Comparison of ENCODE assay signal across 8 cellular contexts in the genomic region with DNA sequence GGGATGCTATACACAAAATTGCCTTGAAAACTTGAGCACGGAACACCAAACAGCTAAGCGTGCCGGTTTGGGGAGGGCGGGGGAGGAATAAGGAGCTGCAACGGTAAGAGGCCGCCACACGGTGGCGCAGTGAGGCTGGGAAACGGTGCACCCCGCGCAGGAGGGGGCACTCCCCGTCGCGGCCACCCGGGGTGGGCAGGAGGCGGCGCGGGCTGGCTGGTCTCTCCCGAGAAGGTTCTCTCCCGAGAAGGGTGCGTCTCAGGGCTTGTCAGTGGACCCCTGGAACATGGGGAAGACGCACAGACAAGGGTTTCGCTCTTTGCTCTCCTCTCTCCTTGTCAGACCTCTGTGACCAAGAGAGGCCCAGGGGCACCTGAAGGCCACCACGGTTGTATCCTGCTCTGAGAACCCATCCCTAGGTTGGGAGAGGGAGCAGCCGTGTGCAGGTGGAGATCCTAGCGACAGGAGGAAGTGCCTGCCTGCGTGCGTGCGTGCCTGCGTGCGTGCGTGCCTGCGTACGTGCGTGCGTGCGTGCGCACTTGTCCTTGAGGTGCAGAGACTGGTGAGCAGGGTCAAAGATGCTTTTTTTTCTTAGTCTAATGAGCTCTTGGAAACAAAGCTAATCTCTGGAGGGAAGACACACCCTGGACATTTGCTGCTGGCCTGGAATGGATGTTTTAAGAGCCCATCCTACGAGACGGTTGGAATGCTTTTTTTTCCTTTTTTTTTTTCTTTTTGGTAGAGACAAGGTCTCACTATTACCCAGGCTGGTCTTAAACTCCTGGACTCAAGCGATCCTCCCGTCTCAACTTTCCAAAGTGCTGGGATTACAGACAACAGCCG. TPM values are rescaled to one million over a fixed set of nuclear protein-coding genes. Genes with fewer than 3 reads are reported as not detected.
DNase-seq lines count a peak whose midpoint lies in the region; ATAC-seq and TF ChIP-seq lines count a peak whose summit lies in the region.

No MANE protein-coding gene starts in this region.

- peak; percentile 19 for DNase-seq in Caki2 (ENCODE audit: low read depth)
- peak; percentile 81 for DNase-seq in OCI-M1 (lab: John Stamatoyannopoulos, UW)
- peak; percentile 75 to 80 for DNase-seq in activated T-cell treated with anti-CD3 and anti-CD28 coated beads, Interleukin-2, amount 50 U/mL, for 72 hours
- peak in 1 of 2 donors; percentile 56 for DNase-seq in fibroblast of lung (ENCODE audit: low read depth in 2 of 2)
- peak; percentile 77 for DNase-seq in neural progenitor cell (ENCODE audit: low spot score)

- H3K4me2 ChIP-seq in fibroblast of lung (ENCODE audit: extremely low read depth, insufficient read depth, low read length) (peak overlapping the region; percentile 72), neural progenitor cell (peak overlapping the region; percentile 64)

- H3K4me1 Mint-ChIP-seq in activated T-cell treated with anti-CD3 and anti-CD28 coated beads, Interleukin-2, amount 50 U/mL, for 72 hours (ENCODE audit: low read depth), result peaks cover 15% of the 10 kb centered on the region
- peaks cover 26% of the 10 kb centered on the region for H3K4me1 Mint-ChIP-seq in neural progenitor cell

- TF ChIP-seq CTCF in fibroblast of lung (conservative IDR thresholded peaks at IDR 0.05 in 1 of 2, IDR thresholded peaks at IDR 0.05 in 1 of 2; ENCODE audit: low read depth in 1 of 2, low read length in 2 of 2), result peak; percentile 86 to 95
- peak; percentile 94 for TF ChIP-seq CTCF in neural progenitor cell (IDR thresholded peaks at IDR 0.05)

- H3K27me3 ChIP-seq in HUES48 (ENCODE audit: control insufficient read depth, insufficient read depth, low read length), result peaks cover 5% of the 10 kb centered on the region
- H3K27me3 ChIP-seq in fibroblast of lung (ENCODE audit: control insufficient read depth, insufficient read depth, low read length), result no peaks in the 10 kb centered on the region
- peaks cover 10% of the 10 kb centered on the region for H3K27me3 ChIP-seq in neural progenitor cell
- peaks cover 9 to 22% (median 14%) of the 10 kb centered on the region in 5 donors for H3K27me3 ChIP-seq in subcutaneous abdominal adipose tissue (ENCODE audit: control insufficient read depth in 5 of 5, insufficient read depth in 4 of 5, low read length in 5 of 5)

- H3K9me3 Mint-ChIP-seq in activated T-cell treated with anti-CD3 and anti-CD28 coated beads, Interleukin-2, amount 50 U/mL, for 72 hours, result no peaks in the 10 kb centered on the region
- H3K9me3 Mint-ChIP-seq in neural progenitor cell, result no peaks in the 10 kb centered on the region

- H3K27me3 Mint-ChIP-seq in activated T-cell treated with anti-CD3 and anti-CD28 coated beads, Interleukin-2, amount 50 U/mL, for 72 hours (ENCODE audit: low read depth), result peaks cover 33% of the 10 kb centered on the region
- H3K27me3 Mint-ChIP-seq in neural progenitor cell (ENCODE audit: insufficient read depth, low read depth), result peaks cover 9% of the 10 kb centered on the region

- H3K79me2 ChIP-seq in fibroblast of lung (ENCODE audit: control insufficient read depth, insufficient read depth, low read length) (no peaks in the 10 kb centered on the region), neural progenitor cell (ENCODE audit: low read depth) (no peaks in the 10 kb centered on the region)

- no peak overlapping the region for H3K27ac Mint-ChIP-seq in activated T-cell treated with anti-CD3 and anti-CD28 coated beads, Interleukin-2, amount 50 U/mL, for 72 hours
- H3K27ac Mint-ChIP-seq in neural progenitor cell, result no peak overlapping the region

- H3K4me3 Mint-ChIP-seq in activated T-cell treated with anti-CD3 and anti-CD28 coated beads, Interleukin-2, amount 50 U/mL, for 72 hours, result peak overlapping the region; percentile 17 to 47
- peak overlapping the region; percentile 50 for H3K4me3 Mint-ChIP-seq in neural progenitor cell

- H3K4me3 ChIP-seq in HUES48 (ENCODE audit: low read depth, low read length) (peak overlapping the region; percentile 40; the same call in 1 of the 2 replicates), fibroblast of lung (replicated peaks in 1 of 4; ENCODE audit: control extremely low read depth in 1 of 4, insufficient read depth in 1 of 4, low read depth in 3 of 4, low read length in 4 of 4) (peak overlapping the region in 3 of 4 experiments; percentile 12 to 46 (median 20)), neural progenitor cell (no peak overlapping the region), subcutaneous abdominal adipose tissue (ENCODE audit: low read depth in 1 of 5, low read length in 5 of 5) (peak overlapping the region; percentile 32 to 53 (median 44))

- H3K36me3 Mint-ChIP-seq in activated T-cell treated with anti-CD3 and anti-CD28 coated beads, Interleukin-2, amount 50 U/mL, for 72 hours (ENCODE audit: insufficient read depth in 2 of 2), result no peaks in the 10 kb centered on the region
- no peaks in the 10 kb centered on the region for H3K36me3 Mint-ChIP-seq in neural progenitor cell

- ATAC-seq in GM21381 (IDR thresholded peaks at IDR 0.05; ENCODE audit: unreplicated experiment), result peak; percentile 95
- peak; percentile 88 to 90 for ATAC-seq in activated T-cell treated with anti-CD3 and anti-CD28 coated beads, Interleukin-2, amount 50 U/mL, for 72 hours (replicated peaks in 1 of 2)

- no peaks in the 10 kb centered on the region for H4K20me1 ChIP-seq in fibroblast of lung (ENCODE audit: control insufficient read depth, extremely low read depth, insufficient read depth, low read length)
- H4K20me1 ChIP-seq in neural progenitor cell (ENCODE audit: low read depth), result no peaks in the 10 kb centered on the region

- H3K27ac ChIP-seq in HUES48 (ENCODE audit: low read depth, low read length), result no peak overlapping the region
- H3K27ac ChIP-seq in fibroblast of lung (ENCODE audit: insufficient read depth, low read length), result no peak overlapping the region
- no peak overlapping the region for H3K27ac ChIP-seq in neural progenitor cell
- H3K27ac ChIP-seq in subcutaneous abdominal adipose tissue (ENCODE audit: low read depth, low read length), result no peak overlapping the region

- no peak overlapping the region for H3K9ac ChIP-seq in HUES48 (ENCODE audit: low read depth, low read length)
- no peak overlapping the region for H3K9ac ChIP-seq in fibroblast of lung (ENCODE audit: insufficient read depth, low read length)
- no peak overlapping the region for H3K9ac ChIP-seq in neural progenitor cell
- H3K9ac ChIP-seq in subcutaneous abdominal adipose tissue (ENCODE audit: low read length in 5 of 5), result no peak overlapping the region

- no peaks in the 10 kb centered on the region for H3F3A ChIP-seq in neural progenitor cell (ENCODE audit: low read depth)

- peaks cover 8% of the 10 kb centered on the region; the same call in 1 of the 2 replicates for H3K4me1 ChIP-seq in HUES48 (ENCODE audit: control insufficient read depth, insufficient read depth, low read length)
- H3K4me1 ChIP-seq in fibroblast of lung (ENCODE audit: control insufficient read depth, extremely low read depth, insufficient read depth, low read length), result peaks cover 6% of the 10 kb centered on the region
- peaks cover 3% of the 10 kb centered on the region for H3K4me1 ChIP-seq in neural progenitor cell
- peaks cover 5 to 18% (median 14%) of the 10 kb centered on the region in 5 donors for H3K4me1 ChIP-seq in subcutaneous abdominal adipose tissue (ENCODE audit: control insufficient read depth in 5 of 5, insufficient read depth in 5 of 5, low read length in 5 of 5)

- H2AFZ ChIP-seq in fibroblast of lung (ENCODE audit: low read length) (peak overlapping the region; percentile 67), neural progenitor cell (replicated peaks) (peak overlapping the region; percentile 3)

- H3K9me3 ChIP-seq in HUES48 (ENCODE audit: control insufficient read depth, insufficient read depth, low read length) (no peaks in the 10 kb centered on the region), fibroblast of lung (ENCODE audit: control insufficient read depth, insufficient read depth, low read depth, low read length) (no peaks in the 10 kb centered on the region), neural progenitor cell (ENCODE audit: low read depth) (no peaks in the 10 kb centered on the region), subcutaneous abdominal adipose tissue (ENCODE audit: control insufficient read depth in 5 of 5, low read length in 5 of 5) (no peaks in the 10 kb centered on the region)

- H3K36me3 ChIP-seq in HUES48 (ENCODE audit: control insufficient read depth, insufficient read depth, low read length) (no peaks in the 10 kb centered on the region), fibroblast of lung (ENCODE audit: control insufficient read depth, insufficient read depth, low read length) (no peaks in the 10 kb centered on the region), neural progenitor cell (no peaks in the 10 kb centered on the region), subcutaneous abdominal adipose tissue (ENCODE audit: control insufficient read depth in 5 of 5, insufficient read depth in 5 of 5, low read length in 5 of 5) (no peaks in the 10 kb centered on the region)

- in situ Hi-C loops in Caki2 (cut with HindIII; ENCODE audit: low pct_unique_long_range_greater_than_20kb, low sequenced_read_pairs), result no loop called here

RNA-seq across cellular contexts. Expression of a gene that starts 18.1 kb away (rescaled TPM):
- total RNA-seq in Caki2 (2014; rRNA removed; shearing (Covaris generic); ENCODE audit: low replicate concordance), result not detected in 2 replicates
- total RNA-seq in activated T-cell treated with anti-CD3 and anti-CD28 coated beads, Interleukin-2, amount 50 U/mL, for 72 hours, result 1 to 10 TPM; 7.8 to 8.5 TPM
- 60.4 and 85.7 TPM in 2 replicates for total RNA-seq in fibroblast of lung
- 44.1 and 54.5 TPM in 2 replicates for polyA plus RNA-seq in fibroblast of lung
- polyA plus RNA-seq in fibroblast of lung (2012), result 34.3 and 41.9 TPM in 2 replicates
- 53.5 and 56.9 TPM in 2 replicates for polyA minus RNA-seq in fibroblast of lung (ENCODE audit: low replicate concordance)
- 65.9 and 68.1 TPM in 2 replicates for total RNA-seq in neural progenitor cell (ENCODE audit: low replicate concordance)
